ENCODE assay signal across 15 cellular contexts in the genomic region with DNA sequence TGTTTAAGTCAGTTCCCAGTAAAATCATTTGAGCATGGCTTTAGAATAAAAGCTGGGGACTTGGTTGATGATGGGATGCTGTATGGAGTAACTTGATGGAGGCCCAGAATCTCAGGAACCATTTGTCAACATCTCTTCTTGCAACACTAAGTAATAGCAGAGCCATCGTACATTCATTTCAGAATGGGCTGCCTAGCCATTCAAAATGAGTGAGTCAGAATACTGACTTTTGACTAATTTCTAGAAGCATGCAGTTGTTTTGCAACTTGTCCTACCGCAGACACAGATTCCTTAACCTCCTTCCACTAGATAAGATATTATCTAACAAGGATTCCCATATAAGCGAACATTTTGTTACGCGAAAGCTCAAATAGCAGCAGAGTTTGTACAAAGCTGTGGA.
"Had no signal": no experiment of that assay in that cellular context is flagged by ENCODE, and none has a peak within 500 bp of the region (broad histone marks: within the 10 kb centered on the region; RNA-seq: fewer than 3 reads in every experiment).

No MANE protein-coding gene starts in this region.

- H3K9me3 ChIP-seq: transverse colon had no signal

- H3K9me3 Mint-ChIP-seq: endodermal cell had no signal

- ATAC-seq: activated CD4-positive, alpha-beta T cell treated with anti-CD3 and anti-CD28 coated beads for 36 hours; activated CD8-positive, alpha-beta T cell treated with anti-CD3 and anti-CD28 coated beads for 36 hours; T-cell had no signal

- H3K4me1 Mint-ChIP-seq: activated CD4-positive, alpha-beta T cell treated with anti-CD3 and anti-CD28 coated beads for 36 hours; brain; T-cell had no signal

- H3K4me3 Mint-ChIP-seq: activated CD4-positive, alpha-beta T cell treated with anti-CD3 and anti-CD28 coated beads for 36 hours; activated CD8-positive, alpha-beta T cell treated with anti-CD3 and anti-CD28 coated beads for 36 hours; brain; endodermal cell; T-cell had no signal

- H3K36me3 Mint-ChIP-seq: brain, T-cell had no signal

- H3K27ac ChIP-seq: transverse colon, WERI-Rb-1 had no signal

- DNase-seq: activated CD4-positive, alpha-beta T cell treated with anti-CD3 and anti-CD28 coated beads for 36 hours; activated CD8-positive, alpha-beta memory T cell treated with anti-CD3 and anti-CD28 coated beads, Interleukin-2, amount 50 U/mL, for 4 hours; activated CD8-positive, alpha-beta T cell treated with anti-CD3 and anti-CD28 coated beads for 36 hours; activated naive CD4-positive, alpha-beta T cell treated with Interleukin-2 at 50 U/mL for 16 hours; cerebellar nuclear complex; dermis blood vessel endothelial cell; endodermal cell; hippocampal formation; posterior cingulate gyrus; small intestine; T-cell; T1000; transverse colon; WERI-Rb-1 had no signal

- H3K27me3 Mint-ChIP-seq: activated CD4-positive, alpha-beta T cell treated with anti-CD3 and anti-CD28 coated beads for 36 hours; activated CD8-positive, alpha-beta T cell treated with anti-CD3 and anti-CD28 coated beads for 36 hours; brain; T-cell had no signal

- H3K4me1 ChIP-seq: transverse colon had no signal

- H3K27ac Mint-ChIP-seq: activated CD4-positive, alpha-beta T cell treated with anti-CD3 and anti-CD28 coated beads for 36 hours; activated CD8-positive, alpha-beta T cell treated with anti-CD3 and anti-CD28 coated beads for 36 hours; brain; endodermal cell; T-cell had no signal

- H3K27me3 ChIP-seq: transverse colon had no signal

- H3K4me3 ChIP-seq: transverse colon had no signal

- H3K36me3 ChIP-seq: transverse colon, WERI-Rb-1 had no signal
